In the genomic region with DNA sequence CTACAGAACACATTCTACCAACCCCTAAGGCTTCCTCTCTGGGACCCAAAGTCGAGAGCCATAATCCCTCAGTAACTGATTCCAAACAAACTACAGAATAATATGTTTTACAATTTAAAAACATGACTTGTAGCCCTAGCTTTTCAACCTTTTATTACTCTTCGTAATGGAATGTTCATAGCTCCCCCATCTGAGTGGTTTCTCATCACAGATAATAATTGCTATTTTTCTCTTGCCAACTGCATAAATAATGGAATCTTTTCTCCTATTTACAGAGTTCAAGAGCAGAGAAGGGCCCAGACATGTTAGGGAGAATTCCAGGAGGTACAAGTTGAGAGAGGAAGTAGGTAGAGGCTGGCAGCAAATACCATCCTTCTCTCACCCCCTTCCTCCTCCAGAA, we compare ENCODE assay signal across 15 cellular contexts.
"Had no signal": no experiment of that assay in that cellular context is flagged by ENCODE, and none has a peak within 500 bp of the region (broad histone marks: within the 10 kb centered on the region; RNA-seq: fewer than 3 reads in every experiment).

No MANE protein-coding gene starts in this region.

- H3K36me3 ChIP-seq: esophagus muscularis mucosa, gastroesophageal sphincter, pancreas, thyroid gland had no signal

- DNase-seq: activated CD4-positive, CD25-positive, alpha-beta regulatory T cell; activated effector memory CD4-positive, alpha-beta T cell treated with anti-CD3 and anti-CD28 coated beads, Interleukin-2, amount 50 U/mL, for 16 hours; activated T-cell treated with anti-CD3 and anti-CD28 coated beads, Interleukin-2, amount 50 U/mL, for 4 hours; aorta; kidney; left ventricle myocardium superior; mesendoderm; pancreas; SHP77 treated with DMSO at 0.1 percent for 48 hours; T-helper 2 cell; thyroid gland had no signal

- H3K27me3 ChIP-seq: esophagus muscularis mucosa, gastroesophageal sphincter, pancreas, thyroid gland had no signal

- ATAC-seq: activated T-cell treated with anti-CD3 and anti-CD28 coated beads, Interleukin-2, amount 50 U/mL, for 4 hours; gastroesophageal sphincter; left ventricle myocardium superior; pancreas; stimulated activated effector memory CD8-positive, alpha-beta T cell treated with anti-CD3 and anti-CD28 coated beads, Interleukin-12 subunit alpha, Interleukin-12 subunit beta, amount 100 ng/mL, for 72 hours had no signal

- H3K4me3 ChIP-seq: esophagus muscularis mucosa, gastroesophageal sphincter, pancreas, skin epidermis, thyroid gland had no signal
